27 cellular contexts compared by ENCODE assay signal in the genomic region with DNA sequence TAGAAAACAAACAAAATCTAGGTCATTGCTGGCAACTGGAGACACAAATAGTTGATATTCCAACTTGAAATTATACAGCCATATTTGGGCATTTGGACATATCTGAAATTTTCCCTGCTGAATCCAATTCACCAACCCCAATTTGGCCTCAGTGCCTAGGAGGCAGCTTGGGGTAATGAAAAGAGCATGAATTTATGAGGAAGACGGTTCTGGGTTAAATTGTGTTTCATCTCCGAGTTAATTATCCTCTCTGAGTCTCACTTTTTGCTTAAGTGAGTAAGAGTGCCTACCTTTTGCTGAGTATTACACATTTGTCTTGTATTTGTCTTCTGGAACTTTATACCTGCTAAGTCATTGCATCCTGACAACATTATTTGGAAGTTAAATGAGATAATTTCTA.
"Had no signal": no experiment of that assay in that cellular context is flagged by ENCODE, and none has a peak within 500 bp of the region (broad histone marks: within the 10 kb centered on the region; RNA-seq: fewer than 3 reads in every experiment).

No MANE protein-coding gene starts in this region.

- ATAC-seq: naive thymus-derived CD8-positive, alpha-beta T cell; natural killer cell treated with Interleukin-12 subunit alpha and Interleukin-12 subunit beta and Interleukin-15 and Interleukin-18, amount 100 ng/mL, for 72 hours; psoas muscle; right cardiac atrium; right lobe of liver; stimulated activated memory B cell treated with anti-CD40 and anti-IgM and Interleukin-4, amounts not matched to agents 10 μg/mL and 1 μg/mL and 100 μg/mL, for 72 hours; stimulated activated naive CD8-positive, alpha-beta T cell treated with anti-CD3 and anti-CD28 coated beads, Interleukin-15, amount 100 ng/mL, for 72 hours; stimulated activated naive CD8-positive, alpha-beta T cell treated with anti-CD3 and anti-CD28 coated beads, Interleukin-15, Interleukin-2, amounts not matched to agents 100 U/mL and 50 U/mL, for 24 hours; upper lobe of right lung had no signal

- H3K4me2 ChIP-seq: neural progenitor cell had no signal

- H3K9ac ChIP-seq: neural progenitor cell, parathyroid adenoma had no signal

- H3K36me3 ChIP-seq: neural progenitor cell, ovary, right lobe of liver, sigmoid colon, suprapubic skin, tibial artery, transverse colon, upper lobe of right lung, uterus had no signal

- H3K27me3 ChIP-seq: neural progenitor cell, ovary, right lobe of liver, sigmoid colon, suprapubic skin, testis, tibial artery, transverse colon, upper lobe of right lung, uterus had no signal

- H3K79me2 ChIP-seq: parathyroid adenoma had no signal

- DNase-seq: naive thymus-derived CD8-positive, alpha-beta T cell; nephron progenitor cell; occipital lobe; ovary; posterior cingulate gyrus; psoas muscle; right cardiac atrium; right lobe of liver; sigmoid colon; small intestine; stimulated activated CD4-positive, alpha-beta T cell treated with anti-CD3 and anti-CD28 coated beads, Interleukin-15, amount 100 ng/mL, for 24 hours; stimulated activated CD4-positive, alpha-beta T cell treated with anti-CD3 and anti-CD28 coated beads, Interleukin-4, amount 100 ng/mL, for 1 hour; stimulated activated CD4-positive, alpha-beta T cell treated with anti-CD3 and anti-CD28 coated beads, Interleukin-4, amount 100 ng/mL, for 4 hours; stimulated activated CD8-positive, alpha-beta memory T cell treated with anti-CD3 and anti-CD28 coated beads, Interleukin-4, amount 100 ng/mL, for 48 hours; stimulated activated naive CD4-positive, alpha-beta T cell; stimulated activated naive CD8-positive, alpha-beta T cell treated with anti-CD3 and anti-CD28 coated beads, Interleukin-15, amount 100 ng/mL, for 72 hours; stimulated activated naive CD8-positive, alpha-beta T cell treated with anti-CD3 and anti-CD28 coated beads, Interleukin-15, Interleukin-2, amounts not matched to agents 100 U/mL and 50 U/mL, for 24 hours; testis; tibial artery; transverse colon; upper lobe of right lung; uterus had no signal

- H3K4me3 ChIP-seq: neural progenitor cell, ovary, psoas muscle, right lobe of liver, sigmoid colon, suprapubic skin, testis, tibial artery, transverse colon, upper lobe of right lung, uterus had no signal

- H3K9me3 ChIP-seq: ovary, psoas muscle, right lobe of liver, sigmoid colon, suprapubic skin, testis, tibial artery, transverse colon, upper lobe of right lung, uterus had no signal

- H2AFZ ChIP-seq: neural progenitor cell, parathyroid adenoma had no signal

- H3K27ac ChIP-seq: neural progenitor cell, ovary, parathyroid adenoma, psoas muscle, right lobe of liver, sigmoid colon, suprapubic skin, testis, tibial artery, transverse colon, upper lobe of right lung, uterus had no signal
